31 cellular contexts compared by ENCODE assay signal in genomic region chr2:80634590-80634989, GRCh38.
"Had no signal": no experiment of that assay in that cellular context is flagged by ENCODE, and none has a peak within 500 bp of the region (broad histone marks: within the 10 kb centered on the region; RNA-seq: fewer than 3 reads in every experiment).

No MANE protein-coding gene starts in this region.

- H3K36me3 ChIP-seq: neural progenitor cell, ovary, spleen, suprapubic skin, tibial artery, transverse colon, upper lobe of right lung, uterus had no signal

- H3K4me3 ChIP-seq: neural progenitor cell, ovary, psoas muscle, skin epidermis, smooth muscle cell, spleen, suprapubic skin, testis, tibial artery, transverse colon, upper lobe of right lung, uterus had no signal

- H3K27me3 Mint-ChIP-seq: naive thymus-derived CD8-positive, alpha-beta T cell; natural killer cell treated with Interleukin-12 subunit alpha and Interleukin-12 subunit beta and Interleukin-15 and Interleukin-18, amount 100 ng/mL, for 72 hours; stimulated activated memory B cell treated with anti-CD40 and anti-IgM and Interleukin-4, amounts not matched to agents 10 μg/mL and 1 μg/mL and 100 μg/mL, for 72 hours; stimulated activated naive CD8-positive, alpha-beta T cell treated with anti-CD3 and anti-CD28 coated beads, Interleukin-15, amount 100 ng/mL, for 72 hours; type B pancreatic cell had no signal

- H3K9me3 ChIP-seq: ovary, psoas muscle, suprapubic skin, testis, tibial artery, transverse colon, upper lobe of right lung, uterus had no signal

- H3K4me1 Mint-ChIP-seq: naive thymus-derived CD8-positive, alpha-beta T cell; neural progenitor cell; stimulated activated memory B cell treated with anti-CD40 and anti-IgM and Interleukin-4, amounts not matched to agents 10 μg/mL and 1 μg/mL and 100 μg/mL, for 72 hours; stimulated activated naive CD8-positive, alpha-beta T cell treated with anti-CD3 and anti-CD28 coated beads, Interleukin-15, amount 100 ng/mL, for 72 hours had no signal

- H3K4me3 Mint-ChIP-seq: naive thymus-derived CD8-positive, alpha-beta T cell; natural killer cell treated with Interleukin-12 subunit alpha and Interleukin-12 subunit beta and Interleukin-15 and Interleukin-18, amount 100 ng/mL, for 72 hours; neural progenitor cell; stimulated activated memory B cell treated with anti-CD40 and anti-IgM and Interleukin-4, amounts not matched to agents 10 μg/mL and 1 μg/mL and 100 μg/mL, for 72 hours; stimulated activated naive CD8-positive, alpha-beta T cell treated with anti-CD3 and anti-CD28 coated beads, Interleukin-15, amount 100 ng/mL, for 72 hours; type B pancreatic cell had no signal

- H3K9me3 Mint-ChIP-seq: neural progenitor cell, type B pancreatic cell had no signal

- H3K36me3 Mint-ChIP-seq: neural progenitor cell; stimulated activated memory B cell treated with anti-CD40 and anti-IgM and Interleukin-4, amounts not matched to agents 10 μg/mL and 1 μg/mL and 100 μg/mL, for 72 hours; type B pancreatic cell had no signal

- H3K27ac ChIP-seq: neural progenitor cell, ovary, parathyroid adenoma, psoas muscle, skin epidermis, spleen, suprapubic skin, testis, tibial artery, transverse colon, upper lobe of right lung, uterus had no signal

- H3K27ac Mint-ChIP-seq: naive thymus-derived CD8-positive, alpha-beta T cell; natural killer cell treated with Interleukin-12 subunit alpha and Interleukin-12 subunit beta and Interleukin-15 and Interleukin-18, amount 100 ng/mL, for 72 hours; neural progenitor cell; progenitor cell of endocrine pancreas; stimulated activated memory B cell treated with anti-CD40 and anti-IgM and Interleukin-4, amounts not matched to agents 10 μg/mL and 1 μg/mL and 100 μg/mL, for 72 hours; stimulated activated naive CD8-positive, alpha-beta T cell treated with anti-CD3 and anti-CD28 coated beads, Interleukin-15, amount 100 ng/mL, for 72 hours; type B pancreatic cell had no signal

- H3K4me1 ChIP-seq: neural progenitor cell, parathyroid adenoma, psoas muscle, spleen, suprapubic skin, tibial artery, transverse colon, upper lobe of right lung, uterus had no signal

- ATAC-seq: naive thymus-derived CD8-positive, alpha-beta T cell; natural killer cell treated with Interleukin-12 subunit alpha and Interleukin-12 subunit beta and Interleukin-15 and Interleukin-18, amount 100 ng/mL, for 72 hours; psoas muscle; right cardiac atrium; sciatic nerve; stimulated activated memory B cell treated with anti-CD40 and anti-IgM and Interleukin-4, amounts not matched to agents 10 μg/mL and 1 μg/mL and 100 μg/mL, for 72 hours; stimulated activated naive CD8-positive, alpha-beta T cell treated with anti-CD3 and anti-CD28 coated beads, Interleukin-15, amount 100 ng/mL, for 72 hours; stimulated activated naive CD8-positive, alpha-beta T cell treated with anti-CD3 and anti-CD28 coated beads, Interleukin-15, Interleukin-2, amounts not matched to agents 100 U/mL and 50 U/mL, for 24 hours; upper lobe of right lung had no signal

- H2AFZ ChIP-seq: neural progenitor cell, parathyroid adenoma had no signal

- H3K27me3 ChIP-seq: neural progenitor cell, ovary, spleen, suprapubic skin, testis, tibial artery, transverse colon, upper lobe of right lung, uterus had no signal

- H3K4me2 ChIP-seq: neural progenitor cell, smooth muscle cell had no signal

- DNase-seq: naive thymus-derived CD8-positive, alpha-beta T cell; occipital lobe; ovary; posterior cingulate gyrus; psoas muscle; right cardiac atrium; spleen; stimulated activated CD4-positive, alpha-beta T cell treated with anti-CD3 and anti-CD28 coated beads, Interleukin-12 subunit alpha, Interleukin-12 subunit beta, amount 100 ng/mL, for 4 hours; stimulated activated CD4-positive, alpha-beta T cell treated with anti-CD3 and anti-CD28 coated beads, Interleukin-1b, Interleukin-23, amount 100 ng/mL, for 48 hours; stimulated activated CD4-positive, alpha-beta T cell treated with anti-CD3 and anti-CD28 coated beads, Interleukin-4, amount 100 ng/mL, for 1 hour; stimulated activated CD4-positive, alpha-beta T cell treated with anti-CD3 and anti-CD28 coated beads, Interleukin-4, amount 100 ng/mL, for 4 hours; stimulated activated CD8-positive, alpha-beta memory T cell treated with anti-CD3 and anti-CD28 coated beads, Interleukin-4, amount 100 ng/mL, for 48 hours; stimulated activated naive CD4-positive, alpha-beta T cell; stimulated activated naive CD8-positive, alpha-beta T cell treated with anti-CD3 and anti-CD28 coated beads, Interleukin-15, amount 100 ng/mL, for 72 hours; stimulated activated naive CD8-positive, alpha-beta T cell treated with anti-CD3 and anti-CD28 coated beads, Interleukin-15, Interleukin-2, amounts not matched to agents 100 U/mL and 50 U/mL, for 24 hours; substantia nigra; testis; tibial artery; transverse colon; upper lobe of right lung; uterus had no signal

- H3K9ac ChIP-seq: neural progenitor cell, parathyroid adenoma had no signal
